ENCODE assay signal across 25 cellular contexts in the genomic region with DNA sequence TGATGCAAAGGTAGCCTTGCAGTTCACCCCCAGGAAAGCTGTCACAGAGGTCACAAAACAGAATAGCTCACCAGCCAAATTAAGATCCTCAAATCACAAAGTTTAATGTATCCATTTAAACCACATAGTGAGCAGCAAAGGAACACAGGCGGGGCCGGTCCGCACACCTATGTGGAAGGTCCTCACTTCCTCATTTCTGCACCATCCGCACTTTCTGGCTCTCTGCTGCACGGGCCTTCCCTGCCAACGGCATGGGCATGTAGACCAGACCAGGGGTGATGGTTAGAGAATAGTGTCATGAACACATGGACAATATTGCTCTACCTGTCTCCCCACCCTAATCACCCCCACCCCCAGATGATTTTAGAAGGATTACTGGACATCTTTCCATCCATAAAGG. TPM values are rescaled to one million over a fixed set of nuclear protein-coding genes. Genes with fewer than 3 reads are reported as not detected.
DNase-seq lines count a peak whose midpoint lies in the region; ATAC-seq and TF ChIP-seq lines count a peak whose summit lies in the region.
"Had no signal": no experiment of that assay in that cellular context is flagged by ENCODE, and none has a peak within 500 bp of the region (broad histone marks: within the 10 kb centered on the region; RNA-seq: fewer than 3 reads in every experiment).

No MANE protein-coding gene starts in this region.

- peaks cover 3% of the 10 kb centered on the region for H3K36me3 Mint-ChIP-seq in memory B cell
- H3K36me3 Mint-ChIP-seq: CD8-positive, alpha-beta T cell had no signal

- no peak overlapping the region for H3K4me3 ChIP-seq in Karpas-422 (ENCODE audit: low read length)
- H3K4me3 ChIP-seq in transverse colon, result no peak overlapping the region
- H3K4me3 ChIP-seq: Peyer's patch, SJSA1 had no signal

- peak overlapping the region; percentile 48; the same call in 1 of the 2 replicates for H2AFZ ChIP-seq in Karpas-422 (ENCODE audit: low read length)

- intact Hi-C loops in transverse colon (cut with DNase I; ENCODE audit: low total_unique reads), result no loop called here

- H3K79me2 ChIP-seq in Karpas-422 (ENCODE audit: low read length), result no peaks in the 10 kb centered on the region

- in situ Hi-C loops in transverse colon (cut with MboI; ENCODE audit: low pct_ligation_motif_present in 1 of 4, low pct_unique_long_range_greater_than_20kb in 1 of 4, low sequenced_read_pairs in 3 of 4), result no loop called here

- H4K20me1 ChIP-seq in Karpas-422 (ENCODE audit: insufficient read depth, low read depth, low read length), result no peaks in the 10 kb centered on the region

- H3K27ac Mint-ChIP-seq in memory B cell, result no peak overlapping the region
- H3K27ac Mint-ChIP-seq: CD8-positive, alpha-beta T cell; IgD-negative memory B cell had no signal

- H3K27me3 Mint-ChIP-seq in memory B cell, result peaks cover 11% of the 10 kb centered on the region

- 52 to 64% methylated on average over 6 of the region's 6 CpGs for WGBS in transverse colon (ENCODE audit: low coverage in 1 of 2), 2 donors

- no peak for TF ChIP-seq CTCF in transverse colon (IDR thresholded peaks at IDR 0.05)

- H3K9me3 Mint-ChIP-seq in memory B cell, result peaks cover 4% of the 10 kb centered on the region
- H3K9me3 Mint-ChIP-seq: CD8-positive, alpha-beta T cell; IgD-negative memory B cell had no signal

- H3K4me1 ChIP-seq in Karpas-422 (ENCODE audit: low read length) (peaks cover 41% of the 10 kb centered on the region), transverse colon (no peaks in the 10 kb centered on the region)
- H3K4me1 ChIP-seq: Peyer's patch, SJSA1 had no signal

- no peaks in the 10 kb centered on the region for H3K27me3 ChIP-seq in Karpas-422 (ENCODE audit: low read length)
- peaks cover 8% of the 10 kb centered on the region for H3K27me3 ChIP-seq in transverse colon
- H3K27me3 ChIP-seq: Peyer's patch had no signal

- no peak overlapping the region for H3K4me3 Mint-ChIP-seq in memory B cell
- H3K4me3 Mint-ChIP-seq: CD8-positive, alpha-beta T cell; IgD-negative memory B cell had no signal

- ATAC-seq in GM18499 (IDR thresholded peaks at IDR 0.05; ENCODE audit: insufficient read depth, unreplicated experiment) (peak; percentile 69), GM21526 (IDR thresholded peaks at IDR 0.05; ENCODE audit: low FRiP score, unreplicated experiment) (peak; percentile 83), memory B cell (ENCODE audit: low read depth) (peak; percentile 84), HG02678 (IDR thresholded peaks at IDR 0.05; ENCODE audit: unreplicated experiment) (no peak), HG03342 (IDR thresholded peaks at IDR 0.05; ENCODE audit: unreplicated experiment) (no peak)
- ATAC-seq: CD8-positive, alpha-beta T cell; HCT116 had no signal

- H3K27ac ChIP-seq in Karpas-422 (ENCODE audit: low read length) (peak overlapping the region; percentile 57; the same call in 1 of the 2 replicates), transverse colon (no peak overlapping the region)
- H3K27ac ChIP-seq: Peyer's patch, SJSA1 had no signal

- TF ChIP-seq POLR2A in transverse colon (IDR thresholded peaks at IDR 0.05), result no peak

- no peak overlapping the region for H3K9ac ChIP-seq in Karpas-422 (ENCODE audit: low read length)

- peak; percentile 73 for DNase-seq in Karpas-422
- DNase-seq in memory B cell (ENCODE audit: low spot score in 2 of 2), result no peak
- no peak for DNase-seq in DMS79 (lab: John Stamatoyannopoulos, UW)
- no peak for DNase-seq in transverse colon
- DNase-seq: 8988T; C1 segment of cervical spinal cord; CD8-positive, alpha-beta T cell; MM.1S; NCI-H1092 treated with DMSO at 0.1 percent for 48 hours; NCI-H146; NCI-H2029 treated with DMSO at 0.1 percent for 48 hours; NCI-H226; NCI-H510A treated with DMSO at 0.1 percent for 48 hours; NCI-H774; T-helper 1 cell had no signal

- no peak overlapping the region for H3K4me2 ChIP-seq in Karpas-422 (ENCODE audit: low read depth, low read length, poor library complexity, severe bottlenecking)

- no peak for TF ChIP-seq EP300 in transverse colon (IDR thresholded peaks at IDR 0.05; ENCODE audit: low read depth)

- H3K36me3 ChIP-seq in Karpas-422 (ENCODE audit: insufficient read depth, low read length) (no peaks in the 10 kb centered on the region), transverse colon (no peaks in the 10 kb centered on the region)
- H3K36me3 ChIP-seq: Peyer's patch, SJSA1 had no signal

- no peaks in the 10 kb centered on the region for H3K4me1 Mint-ChIP-seq in memory B cell

- H3K9me2 ChIP-seq in Karpas-422 (replicated peaks; ENCODE audit: insufficient read depth, low read length), result no peaks in the 10 kb centered on the region

- no peaks in the 10 kb centered on the region for H3K9me3 ChIP-seq in Karpas-422 (ENCODE audit: low read length)
- H3K9me3 ChIP-seq in transverse colon, result no peaks in the 10 kb centered on the region
- H3K9me3 ChIP-seq: Peyer's patch, SJSA1 had no signal

RNA-seq across cellular contexts. Expression of a gene that starts 12.1 kb away (rescaled TPM):
- 11.3 and 12.2 TPM in 2 replicates for total RNA-seq in Karpas-422 (2014; rRNA removed; shearing (Covaris generic); ENCODE audit: low replicate concordance)
- total RNA-seq in transverse colon, result not detected
- total RNA-seq: CD8-positive, alpha-beta T cell; G401; LHCN-M2; Peyer's patch; SJSA1 had no signal

Comparison
In these comparisons a context has a peak if more than half of its experiments do, and no peak if none do; other contexts are left out.
1. ATAC-seq: peak in GM18499 (single experiment), GM21526 (single experiment) and memory B cell (single experiment); none in HG02678 (single experiment) and HG03342 (single experiment).
2. RNA of a gene that starts 12.1 kb away (total RNA-seq): 11.3 to 12.2 TPM in Karpas-422; not detected in transverse colon; every median in the first group is over 10 times any median in the second.